20 cellular contexts compared by ENCODE assay signal in the genomic region with DNA sequence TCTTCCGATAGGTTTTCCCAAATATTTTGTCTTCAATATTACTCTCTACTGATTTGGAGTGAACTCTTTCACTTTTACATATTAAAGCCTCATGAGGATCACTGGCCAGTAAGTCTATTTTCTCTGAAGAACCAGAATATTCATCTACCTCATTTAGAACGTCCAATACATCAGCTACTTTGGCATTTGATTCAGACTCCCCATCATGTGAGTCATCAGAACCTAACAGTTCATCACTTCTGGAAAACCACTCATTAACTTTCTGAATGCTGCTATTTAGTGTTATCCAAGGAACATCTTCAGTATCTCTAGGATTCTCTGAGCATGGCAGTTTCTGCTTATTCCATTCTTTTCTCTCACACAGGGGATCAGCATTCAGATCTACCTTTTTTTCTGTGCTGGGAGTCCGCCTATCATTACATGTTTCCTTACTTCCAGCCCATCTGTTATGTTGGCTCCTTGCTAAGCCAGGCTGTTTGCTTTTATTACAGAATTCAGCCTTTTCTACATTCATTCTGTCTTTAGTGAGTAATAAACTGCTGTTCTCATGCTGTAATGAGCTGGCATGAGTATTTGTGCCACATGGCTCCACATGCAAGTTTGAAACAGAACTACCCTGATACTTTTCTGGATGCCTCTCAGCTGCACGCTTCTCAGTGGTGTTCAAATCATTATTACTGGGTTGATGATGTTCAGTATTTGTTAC. TPM values are rescaled to one million over a fixed set of nuclear protein-coding genes. Genes with fewer than 3 reads are reported as not detected.
DNase-seq lines count a peak whose midpoint lies in the region; TF ChIP-seq lines count a peak whose summit lies in the region.
"Had no signal": no experiment of that assay in that cellular context is flagged by ENCODE, and none has a peak within 500 bp of the region (broad histone marks: within the 10 kb centered on the region; RNA-seq: fewer than 3 reads in every experiment).

No MANE protein-coding gene starts in this region.

- no peak overlapping the region for H3K4me2 ChIP-seq in fibroblast of lung (ENCODE audit: extremely low read depth, insufficient read depth, low read length)
- H3K4me2 ChIP-seq in smooth muscle cell = no peak overlapping the region

- H3K27ac ChIP-seq in fibroblast of lung (ENCODE audit: insufficient read depth, low read length) = peak overlapping the region; percentile 18
- H3K27ac ChIP-seq in smooth muscle cell (ENCODE audit: low read depth) = peak overlapping the region; percentile 33
- H3K27ac ChIP-seq: foreskin keratinocyte, left ventricle myocardium inferior, SJCRH30, transverse colon had no signal

- H2AFZ ChIP-seq in fibroblast of lung (ENCODE audit: low read length) (no peak overlapping the region), smooth muscle cell (ENCODE audit: low read depth) (no peak overlapping the region)

- H3K27me3 ChIP-seq in fibroblast of lung (ENCODE audit: control insufficient read depth, insufficient read depth, low read length) = no peaks in the 10 kb centered on the region
- no peaks in the 10 kb centered on the region for H3K27me3 ChIP-seq in smooth muscle cell (ENCODE audit: low read depth)
- H3K27me3 ChIP-seq: foreskin keratinocyte, SJCRH30, transverse colon had no signal

- H4K20me1 ChIP-seq in fibroblast of lung (ENCODE audit: control insufficient read depth, extremely low read depth, insufficient read depth, low read length) = no peaks in the 10 kb centered on the region
- H4K20me1 ChIP-seq in smooth muscle cell (ENCODE audit: low read depth) = no peaks in the 10 kb centered on the region

- TF ChIP-seq CTCF in fibroblast of lung (conservative IDR thresholded peaks at IDR 0.05 in 1 of 2, IDR thresholded peaks at IDR 0.05 in 1 of 2; ENCODE audit: low read depth in 1 of 2, low read length in 2 of 2) = no peak
- no peak for TF ChIP-seq CTCF in smooth muscle cell (IDR thresholded peaks at IDR 0.05; ENCODE audit: borderline replicate concordance, insufficient read depth, poor library complexity, severe bottlenecking)

- H3F3A ChIP-seq in smooth muscle cell (ENCODE audit: low read depth) = no peaks in the 10 kb centered on the region

- H3K36me3 ChIP-seq in fibroblast of lung (ENCODE audit: control insufficient read depth, insufficient read depth, low read length) = peaks cover 3% of the 10 kb centered on the region
- no peaks in the 10 kb centered on the region for H3K36me3 ChIP-seq in smooth muscle cell (ENCODE audit: low read depth)
- H3K36me3 ChIP-seq: transverse colon had no signal

- 91% methylated on average over 4 of the region's 4 CpGs for WGBS in smooth muscle cell (ENCODE audit: low lambda C conversion rate)

- H3K4me1 ChIP-seq in fibroblast of lung (ENCODE audit: control insufficient read depth, extremely low read depth, insufficient read depth, low read length) (peaks cover 7% of the 10 kb centered on the region), smooth muscle cell (ENCODE audit: low read depth) (no peaks in the 10 kb centered on the region)
- H3K4me1 ChIP-seq: foreskin keratinocyte, left ventricle myocardium inferior, SJCRH30, transverse colon had no signal

- DNase-seq in EH (ENCODE audit: low read depth) = peak; percentile 68
- peak; percentile 87 for DNase-seq in NCI-H446 treated with DMSO at 0.1 percent for 48 hours (lab: John Stamatoyannopoulos, UW)
- DNase-seq in fibroblast of lung (ENCODE audit: low read depth in 2 of 2) = peak; percentile 36 to 70
- no peak for DNase-seq in smooth muscle cell (lab: John Stamatoyannopoulos, UW; ENCODE audit: unreplicated experiment)
- DNase-seq in NCI-H2227 (lab: John Stamatoyannopoulos, UW; ENCODE audit: unreplicated experiment) = no peak
- DNase-seq in NCI-H2081 treated with DMSO at 0.1 percent for 48 hours (lab: John Stamatoyannopoulos, UW) = no peak
- no peak for DNase-seq in NCI-H146 treated with DMSO at 0.1 percent for 48 hours (lab: John Stamatoyannopoulos, UW; ENCODE audit: unreplicated experiment)
- DNase-seq in activated naive CD4-positive, alpha-beta T cell treated with Interleukin-2 at 50 U/mL for 16 hours = no peak
- DNase-seq: activated CD4-positive, alpha-beta T cell treated with anti-CD3 and anti-CD28 coated beads for 48 hours; activated naive CD4-positive, alpha-beta T cell treated with anti-CD3 and anti-CD28 coated beads for 36 hours; CD4-positive, CD25-positive, alpha-beta regulatory T cell; effector memory CD4-positive, alpha-beta T cell; H7; left ventricle myocardium inferior; NCI-H146; NCI-H510A treated with DMSO at 0.1 percent for 48 hours; SJCRH30; small intestine; transverse colon had no signal

- no peak overlapping the region for H3K9ac ChIP-seq in fibroblast of lung (ENCODE audit: insufficient read depth, low read length)
- H3K9ac ChIP-seq in smooth muscle cell (ENCODE audit: low read depth) = no peak overlapping the region

- H3K4me3 ChIP-seq in fibroblast of lung (replicated peaks in 1 of 4; ENCODE audit: control extremely low read depth in 1 of 4, insufficient read depth in 1 of 4, low read depth in 3 of 4, low read length in 4 of 4) (no peak overlapping the region), smooth muscle cell (no peak overlapping the region)
- H3K4me3 ChIP-seq: left ventricle myocardium inferior, SJCRH30, transverse colon had no signal

- H3K9me3 ChIP-seq in fibroblast of lung (ENCODE audit: control insufficient read depth, insufficient read depth, low read depth, low read length) (no peaks in the 10 kb centered on the region), smooth muscle cell (replicated peaks; ENCODE audit: low read depth) (no peaks in the 10 kb centered on the region)
- H3K9me3 ChIP-seq: left ventricle myocardium inferior, SJCRH30, transverse colon had no signal

- H3K79me2 ChIP-seq in fibroblast of lung (ENCODE audit: control insufficient read depth, insufficient read depth, low read length) = no peaks in the 10 kb centered on the region
- H3K79me2 ChIP-seq in smooth muscle cell (ENCODE audit: low read depth) = no peaks in the 10 kb centered on the region

RNA-seq across cellular contexts. Expression of gene BRCA1, which starts 30.9 kb away (rescaled TPM):
- 5.1 and 9.9 TPM in 2 replicates for total RNA-seq in fibroblast of lung
- polyA plus RNA-seq in fibroblast of lung = 7.5 and 18.3 TPM in 2 replicates
- 4.0 and 12.2 TPM in 2 replicates for polyA plus RNA-seq in fibroblast of lung (2012)
- 42.6 and 118 TPM in 2 replicates for polyA minus RNA-seq in fibroblast of lung (ENCODE audit: low replicate concordance)
- 17.2 and 22.7 TPM in 2 replicates for total RNA-seq in smooth muscle cell
- polyA plus RNA-seq in smooth muscle cell = 2.7 and 5.4 TPM in 2 replicates

Comparison
In these comparisons a context has a peak if more than half of its experiments do, and no peak if none do; other contexts are left out.
1. DNase-seq: peak in EH (single experiment), NCI-H446 treated with DMSO at 0.1 percent for 48 hours (single experiment) and fibroblast of lung (2 of 2); none in smooth muscle cell (single experiment), NCI-H2227 (single experiment), NCI-H2081 treated with DMSO at 0.1 percent for 48 hours (single experiment), NCI-H146 treated with DMSO at 0.1 percent for 48 hours (single experiment) and activated naive CD4-positive, alpha-beta T cell treated with Interleukin-2 at 50 U/mL for 16 hours (single experiment).